In the genomic region with DNA sequence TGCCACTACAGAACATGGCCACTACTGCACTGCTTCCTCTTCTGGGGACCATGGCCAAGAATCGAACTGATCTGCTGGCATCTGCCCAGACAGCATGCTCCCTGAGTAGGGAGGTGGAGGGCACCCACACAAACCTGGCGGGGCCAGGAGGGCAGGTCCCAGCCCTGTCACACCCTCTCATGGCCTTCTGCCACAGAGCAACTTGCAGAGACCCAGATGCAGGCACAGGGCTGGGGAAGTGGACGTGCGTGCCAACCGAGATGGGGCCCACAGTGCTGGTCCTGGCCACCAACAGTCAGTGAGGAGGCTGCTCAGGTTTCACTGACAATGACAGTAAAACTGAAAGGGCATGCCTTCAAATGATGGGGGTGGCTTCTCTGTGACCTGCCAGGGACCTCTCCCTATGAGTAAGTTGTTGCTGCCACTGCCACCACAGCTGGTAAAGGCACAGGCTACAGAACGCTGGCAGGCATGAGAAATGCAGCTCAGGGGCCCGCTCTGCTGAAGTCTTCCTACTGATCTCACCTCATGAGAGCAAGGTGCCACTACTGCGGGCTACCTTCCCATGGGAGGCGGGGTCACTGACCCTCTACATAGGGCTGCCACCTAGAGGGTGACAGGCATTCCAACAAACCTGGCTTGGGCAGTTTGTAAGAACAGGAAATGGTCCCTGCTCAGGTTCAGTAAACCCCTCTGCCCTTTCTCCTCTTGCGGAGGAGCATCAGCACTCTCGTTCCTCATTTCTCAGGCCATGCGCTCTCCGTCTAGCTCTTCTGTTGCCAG, we compare ENCODE assay signal across 8 cellular contexts. TPM values are rescaled to one million over a fixed set of nuclear protein-coding genes. Genes with fewer than 3 reads are reported as not detected.
A peak's percentile ranks its signal among the peaks of the same experiment; 100 is the strongest.
DNase-seq lines count a peak whose midpoint lies in the region; ATAC-seq and TF ChIP-seq lines count a peak whose summit lies in the region.

No MANE protein-coding gene starts in this region.

- peaks cover 0 to 6% (median 2%) of the 10 kb centered on the region in 3 donors for H3K27me3 Mint-ChIP-seq in CD14-positive monocyte (ENCODE audit: low read depth in 3 of 3)
- H3K27me3 Mint-ChIP-seq in activated naive CD4-positive, alpha-beta T cell treated with anti-CD3 and anti-CD28 coated beads, Interleukin-2, amount 10 ng/mL, durations not matched to agents 7 days and 5 days = no peaks in the 10 kb centered on the region

- no peaks in the 10 kb centered on the region for H3K27me3 ChIP-seq in psoas muscle (ENCODE audit: insufficient read depth in 3 of 3, low read length in 2 of 3)

- H3K9me3 ChIP-seq in psoas muscle = no peaks in the 10 kb centered on the region

- CTCF ChIA-PET in activated naive CD4-positive, alpha-beta T cell treated with anti-CD3 and anti-CD28 coated beads, Interleukin-2, amount 10 ng/mL, durations not matched to agents 7 days and 5 days (lab: Charles Lee) = interaction anchor here (1.0 to 2.8 kb wide), 9 partner anchors 12 to 213 kb away, joined by 3 to 17 read pairs (median 4); no protein-coding TSS in a partner anchor

- TF ChIP-seq CTCF in CD14-positive monocyte (IDR thresholded peaks at IDR 0.05) (no peak), psoas muscle (IDR thresholded peaks at IDR 0.05) (no peak)

- DNase-seq in CD14-positive monocyte (ENCODE audit: low spot score) (no peak), psoas muscle (no peak), NCI-H526 (lab: John Stamatoyannopoulos, UW) (no peak), DMS53 treated with DMSO at 0.1 percent for 48 hours (lab: John Stamatoyannopoulos, UW; ENCODE audit: unreplicated experiment) (no peak), D341Med (ENCODE audit: low spot score) (no peak)
- peak; percentile 73 for DNase-seq in activated naive CD4-positive, alpha-beta T cell treated with anti-CD3 and anti-CD28 coated beads, Interleukin-2, amount 10 ng/mL, durations not matched to agents 7 days and 5 days

- peaks cover 7% of the 10 kb centered on the region for H3K4me1 ChIP-seq in psoas muscle

- WGBS in psoas muscle, 3 donors = 60 to 68% (median 65%) methylated on average over 13 of the region's 13 CpGs

- H3K36me3 ChIP-seq in psoas muscle (ENCODE audit: insufficient read depth in 1 of 2, low read depth in 1 of 2) = peaks cover 0 to 28% of the 10 kb centered on the region in 2 donors

- peaks cover 65 to 66% of the 10 kb centered on the region in 2 donors for H3K36me3 Mint-ChIP-seq in CD14-positive monocyte
- peaks cover 61% of the 10 kb centered on the region for H3K36me3 Mint-ChIP-seq in activated naive CD4-positive, alpha-beta T cell treated with anti-CD3 and anti-CD28 coated beads, Interleukin-2, amount 10 ng/mL, durations not matched to agents 7 days and 5 days

- intact Hi-C loops in CD14-positive monocyte (cut with micrococcal nuclease) (loop anchor here in 1 of 2 donors (5.0 kb wide), 1 partner anchor 67 kb away; no protein-coding TSS in a partner anchor), psoas muscle (cut with DNase I) (loop anchor here in 1 of 2 donors (5.0 kb wide), 1 partner anchor 102 kb away; no protein-coding TSS in a partner anchor)

- peak overlapping the region; percentile 76 for H3K27ac ChIP-seq in psoas muscle

- ATAC-seq in GM19351 (IDR thresholded peaks at IDR 0.05; ENCODE audit: unreplicated experiment) = peak; percentile 69
- ATAC-seq in HG03175 (IDR thresholded peaks at IDR 0.05; ENCODE audit: unreplicated experiment) = peak; percentile 90
- ATAC-seq in psoas muscle = peak in 1 of 4 donors; percentile 21

- H3K4me3 Mint-ChIP-seq in CD14-positive monocyte = peak overlapping the region in 1 of 2 donors; percentile 37
- H3K4me3 Mint-ChIP-seq in activated naive CD4-positive, alpha-beta T cell treated with anti-CD3 and anti-CD28 coated beads, Interleukin-2, amount 10 ng/mL, durations not matched to agents 7 days and 5 days = no peak overlapping the region

- H3K27ac Mint-ChIP-seq in CD14-positive monocyte = peak overlapping the region; percentile 18 to 87 (median 79)
- H3K27ac Mint-ChIP-seq in activated naive CD4-positive, alpha-beta T cell treated with anti-CD3 and anti-CD28 coated beads, Interleukin-2, amount 10 ng/mL, durations not matched to agents 7 days and 5 days = peak overlapping the region; percentile 82

- H3K9me3 Mint-ChIP-seq in CD14-positive monocyte = peaks cover 0 to 4% (median 0%) of the 10 kb centered on the region in 7 donors
- no peaks in the 10 kb centered on the region for H3K9me3 Mint-ChIP-seq in activated naive CD4-positive, alpha-beta T cell treated with anti-CD3 and anti-CD28 coated beads, Interleukin-2, amount 10 ng/mL, durations not matched to agents 7 days and 5 days

- H3K4me1 Mint-ChIP-seq in CD14-positive monocyte = peaks cover 37% of the 10 kb centered on the region
- H3K4me1 Mint-ChIP-seq in activated naive CD4-positive, alpha-beta T cell treated with anti-CD3 and anti-CD28 coated beads, Interleukin-2, amount 10 ng/mL, durations not matched to agents 7 days and 5 days = peaks cover 61% of the 10 kb centered on the region

- no peak overlapping the region for H3K4me3 ChIP-seq in psoas muscle

RNA-seq across cellular contexts. Expression of a gene that starts 15.5 kb away (rescaled TPM):
- polyA plus RNA-seq in CD14-positive monocyte (under 1 TPM; 0.13 to 0.30 TPM), psoas muscle (1 to 10 TPM; 2.0 to 3.5 (median 2.1) TPM)
- 10 to 100 TPM in 1 of 4 donors, 1 to 10 TPM in 3; 4.3 to 12.6 (median 9.4) TPM for total RNA-seq in psoas muscle

RNA-seq across cellular contexts. Expression of a gene that starts 28.6 kb away (rescaled TPM):
- polyA plus RNA-seq in CD14-positive monocyte (10 to 100 TPM; 69.1 to 94.9 TPM), psoas muscle (10 to 100 TPM; 29.2 to 66.1 (median 33.4) TPM)
- total RNA-seq in psoas muscle = 10 to 100 TPM; 10.1 to 23.0 (median 15.2) TPM

RNA-seq across cellular contexts. Expression of a gene that starts 40.5 kb away (rescaled TPM):
- polyA plus RNA-seq in CD14-positive monocyte (1 to 10 TPM; 7.5 to 9.3 TPM), psoas muscle (10 to 100 TPM; 13.5 to 51.9 (median 39.2) TPM)
- 10 to 100 TPM; 36.9 to 73.4 (median 45.5) TPM for total RNA-seq in psoas muscle

RNA-seq across cellular contexts. Expression of a gene that starts 45.3 kb away (rescaled TPM):
- polyA plus RNA-seq in CD14-positive monocyte (under 1 TPM; 0.11 to 0.29 TPM), psoas muscle (1 to 10 TPM in 1 of 3 donors, under 1 TPM in 2; 0.44 to 1.8 (median 0.70) TPM)
- total RNA-seq in psoas muscle = 1 to 10 TPM in 2 of 4 donors, under 1 TPM in 2; 0.65 to 1.7 (median 1.2) TPM
